14 cellular contexts compared by ENCODE assay signal in the genomic region with DNA sequence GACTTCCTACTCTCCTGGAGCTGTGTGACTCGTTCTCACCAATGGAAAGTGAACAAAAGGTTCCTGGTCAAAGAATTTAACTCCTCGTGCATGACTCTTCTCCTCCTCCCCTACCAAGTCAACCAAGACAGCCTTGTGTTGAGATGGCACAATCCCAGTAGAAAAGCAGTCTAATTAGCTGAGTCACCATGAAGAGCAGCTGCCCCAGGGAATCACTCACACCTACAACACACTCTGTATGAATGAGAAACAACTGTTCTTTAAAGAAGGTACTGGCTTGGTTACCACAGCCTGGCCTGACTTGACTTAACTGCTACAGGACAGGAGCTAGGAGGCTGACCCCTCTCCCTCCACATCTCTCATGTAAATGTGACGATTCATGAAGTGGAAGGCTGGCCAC. TPM values are rescaled to one million over a fixed set of nuclear protein-coding genes. Genes with fewer than 3 reads are reported as not detected.
DNase-seq lines count a peak whose midpoint lies in the region; ATAC-seq, FAIRE-seq and TF ChIP-seq lines count a peak whose summit lies in the region.
"Had no signal": no experiment of that assay in that cellular context is flagged by ENCODE, and none has a peak within 500 bp of the region (broad histone marks: within the 10 kb centered on the region; RNA-seq: fewer than 3 reads in every experiment).

No MANE protein-coding gene starts in this region.

- H3K36me3 ChIP-seq in small intestine (ENCODE audit: control insufficient read depth in 2 of 2, insufficient read depth in 2 of 2, low read length in 2 of 2) = no peaks in the 10 kb centered on the region
- H3K36me3 ChIP-seq: cardiac muscle cell had no signal

- H3K9me3 ChIP-seq in small intestine (ENCODE audit: control insufficient read depth, low read depth) = no peaks in the 10 kb centered on the region
- H3K9me3 ChIP-seq: Caco-2, testis had no signal

- no peaks in the 10 kb centered on the region for H3K36me3 Mint-ChIP-seq in T-cell

- H3K9me3 Mint-ChIP-seq in T-cell = no peaks in the 10 kb centered on the region
- H3K9me3 Mint-ChIP-seq: naive thymus-derived CD8-positive, alpha-beta T cell had no signal

- POLR2A ChIA-PET in T-cell (lab: Charles Lee) = interaction anchor here in 1 of 2 donors (0.6 kb wide), 1 partner anchor 15 kb away, joined by 3 read pairs; no protein-coding TSS in a partner anchor

- in situ Hi-C loops in astrocyte of the cerebellum (cut with HindIII; ENCODE audit: low sequenced_read_pairs) = no loop called here

- no peak overlapping the region for H3K4me3 Mint-ChIP-seq in T-cell
- H3K4me3 Mint-ChIP-seq: naive thymus-derived CD8-positive, alpha-beta T cell had no signal

- no peak for TF ChIP-seq CTCF in astrocyte of the cerebellum (IDR thresholded peaks at IDR 0.05; ENCODE audit: low read depth, low read length, missing control alignments)

- H3K4me3 ChIP-seq in astrocyte of the cerebellum (ENCODE audit: low read depth, low read length) (no peak overlapping the region), small intestine (ENCODE audit: low read depth in 1 of 2, low read length in 2 of 2) (no peak overlapping the region)
- H3K4me3 ChIP-seq: cardiac muscle cell, testis had no signal

- no peaks in the 10 kb centered on the region for H3K4me1 ChIP-seq in small intestine (ENCODE audit: control insufficient read depth in 2 of 2, insufficient read depth in 1 of 2, low read depth in 1 of 2, low read length in 1 of 2)

- H3K4me1 Mint-ChIP-seq in T-cell = peaks cover 3 to 12% (median 4%) of the 10 kb centered on the region in 3 donors

- H3K27me3 Mint-ChIP-seq in T-cell = no peaks in the 10 kb centered on the region
- H3K27me3 Mint-ChIP-seq: naive thymus-derived CD8-positive, alpha-beta T cell had no signal

- no peak for ATAC-seq in T-cell (replicated peaks in 1 of 4)
- ATAC-seq: naive thymus-derived CD8-positive, alpha-beta T cell had no signal

- DNase-seq in AG20443 (ENCODE audit: low spot score) (peak; percentile 63), HS-5 (ENCODE audit: low read depth) (peak; percentile 67), astrocyte of the cerebellum (ENCODE audit: low read depth) (peak; percentile 27), kidney glomerular epithelial cell (lab: John Stamatoyannopoulos, UW) (peak; percentile 94), T-cell (no peak), NCI-H1417 treated with DMSO at 0.1 percent for 48 hours (lab: John Stamatoyannopoulos, UW) (no peak), Ammon's horn (ENCODE audit: low spot score) (no peak), small intestine (no peak)
- DNase-seq: Caco-2; naive thymus-derived CD8-positive, alpha-beta T cell; NCI-H2081; stimulated activated CD4-positive, alpha-beta T cell treated with anti-CD3 and anti-CD28 coated beads, Interleukin-2, amount 100 ng/mL, for 24 hours; testis had no signal

- no peaks in the 10 kb centered on the region for H3K27me3 ChIP-seq in small intestine (ENCODE audit: control insufficient read depth in 2 of 2, insufficient read depth in 2 of 2, low read length in 2 of 2)
- H3K27me3 ChIP-seq: cardiac muscle cell, testis had no signal

- FAIRE-seq in small intestine (lab: Jason Lieb, UNC) = no peak

- CTCF ChIA-PET in T-cell (lab: Charles Lee) = no interaction called here

- no peak overlapping the region for H3K27ac ChIP-seq in small intestine (ENCODE audit: low read depth in 1 of 2, low read length in 1 of 2)
- H3K27ac ChIP-seq: cardiac muscle cell, testis had no signal

- WGBS in small intestine, 3 donors = 70 to 75% (median 72%) methylated on average over 3 of the region's 3 CpGs

- H3K27ac Mint-ChIP-seq in T-cell = no peak overlapping the region

RNA-seq across cellular contexts. Expression of gene HLA-DOB, which starts 2.9 kb away (rescaled TPM):
- 1 to 10 TPM; 3.3 to 8.2 (median 3.9) TPM for total RNA-seq in T-cell
- polyA plus RNA-seq in small intestine = 1 to 10 TPM in 2 of 3 donors, not detected in 1; 2.7 to 4.6 TPM
- total RNA-seq: cardiac muscle cell had no signal
- polyA plus RNA-seq: cardiac muscle cell had no signal

RNA-seq across cellular contexts. Expression of gene TAP2, which starts 18.8 kb away (rescaled TPM):
- total RNA-seq in T-cell = 100 to 1,000 TPM; 116 to 147 (median 140) TPM
- 10 to 100 TPM; 18.1 to 51.5 (median 23.5) TPM for polyA plus RNA-seq in small intestine

RNA-seq across cellular contexts. Expression of gene PSMB8, which starts 24.1 kb away (rescaled TPM):
- 100 to 1,000 TPM; 131 to 171 (median 150) TPM for total RNA-seq in T-cell
- 100 to 1,000 TPM; 271 to 329 (median 315) TPM for polyA plus RNA-seq in small intestine

RNA-seq across cellular contexts. Expression of gene TAP1, which starts 33.8 kb away (rescaled TPM):
- total RNA-seq in T-cell = 100 to 1,000 TPM; 117 to 163 (median 147) TPM
- polyA plus RNA-seq in small intestine = 100 to 1,000 TPM in 2 of 3 donors, 10 to 100 TPM in 1; 70.2 to 157 (median 114) TPM

RNA-seq across cellular contexts. Expression of gene PSMB9, which starts 34.3 kb away (rescaled TPM):
- 100 to 1,000 TPM; 110 to 173 (median 134) TPM for total RNA-seq in T-cell
- 100 to 1,000 TPM; 201 to 224 (median 221) TPM for polyA plus RNA-seq in small intestine

Comparison
In these comparisons a context has a peak if more than half of its experiments do, and no peak if none do; other contexts are left out.
1. DNase-seq: peak in AG20443 (single experiment), HS-5 (single experiment), astrocyte of the cerebellum (single experiment) and kidney glomerular epithelial cell (single experiment); none in T-cell (0 of 34), NCI-H1417 treated with DMSO at 0.1 percent for 48 hours (single experiment), Ammon's horn (single experiment) and small intestine (single experiment).